In the genomic region with DNA sequence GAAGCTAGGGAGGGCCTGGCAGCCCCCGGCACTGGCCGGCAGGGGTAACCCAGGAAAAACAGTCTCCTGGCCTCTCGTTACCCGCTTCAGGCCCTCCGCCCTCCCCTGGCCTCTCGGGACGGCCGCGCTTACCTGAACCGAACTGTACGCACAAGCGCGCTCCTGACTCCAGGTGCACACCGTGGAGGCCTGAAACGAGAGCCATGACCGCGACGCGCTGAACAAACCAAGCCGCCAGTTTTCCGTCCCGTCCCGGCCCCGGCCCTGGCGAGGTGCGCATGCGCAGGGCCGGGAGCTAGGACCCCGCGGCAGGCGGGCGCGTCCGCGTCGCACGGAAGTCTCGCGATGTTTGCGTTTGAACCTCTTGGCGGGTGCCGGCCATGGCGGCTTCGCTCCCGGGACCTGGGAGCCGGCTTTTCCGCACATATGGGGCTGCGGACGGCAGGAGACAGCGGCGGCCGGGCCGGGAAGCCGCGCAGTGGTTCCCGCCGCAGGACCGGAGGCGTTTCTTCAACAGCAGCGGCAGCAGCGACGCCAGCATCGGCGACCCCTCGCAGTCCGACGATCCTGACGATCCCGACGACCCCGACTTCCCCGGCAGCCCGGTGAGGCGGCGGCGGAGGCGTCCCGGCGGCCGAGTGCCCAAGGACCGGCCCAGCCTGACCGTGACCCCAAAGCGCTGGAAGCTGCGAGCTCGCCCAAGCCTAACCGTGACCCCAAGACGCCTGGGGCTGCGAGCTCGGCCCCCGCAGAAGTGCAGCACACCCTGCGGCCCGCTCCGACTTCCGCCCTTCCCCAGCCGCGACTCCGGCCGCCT, we compare ENCODE assay signal across 8 cellular contexts. TPM values are rescaled to one million over a fixed set of nuclear protein-coding genes. Genes with fewer than 3 reads are reported as not detected.
DNase-seq lines count a peak whose midpoint lies in the region; ATAC-seq and TF ChIP-seq lines count a peak whose summit lies in the region.

TSS of gene HASPIN (plus strand) at position 348 of the 817 bp plus-strand sequence. CDS start at position 381, 33 bp downstream.

- no peaks in the 10 kb centered on the region; the same call in 1 of the 2 replicates for H3K9me3 ChIP-seq in AG04450 (ENCODE audit: control insufficient read depth, insufficient read depth, low read length)

- peak within 1 kb of the TSS; percentile 92 for H3K4me3 Mint-ChIP-seq in activated B cell treated with CpG ODN at 0.5 μM for 24 hours

- intact Hi-C loops in activated B cell treated with CpG ODN at 0.5 μM for 24 hours (cut with micrococcal nuclease), result loop anchor here (1.0 to 2.0 kb wide), 2 partner anchors 28 to 41 kb away; no protein-coding TSS in a partner anchor

- POLR2A ChIA-PET in AG04450 (lab: Yijun Ruan, JAX) (interaction anchor here (1.0 to 2.4 kb wide), 3 partner anchors 27 to 171 kb away, joined by 3 to 14 read pairs (median 3); partner anchors contain the start of genes EMC6, P2RX5 and TAX1BP3), activated B cell treated with CpG ODN at 0.5 μM for 24 hours (lab: Charles Lee) (interaction anchor here (0.8 to 5.7 kb wide), 13 partner anchors 9 to 122 kb away, joined by 3 to 112 read pairs (median 5); partner anchors contain the start of genes EMC6, NCBP3, P2RX5 and TAX1BP3)

- DNase-seq in AG04450 (ENCODE audit: low read depth, low spot score) (peak; percentile 62), NCI-H2196 treated with DMSO at 0.1 percent for 48 hours (lab: John Stamatoyannopoulos, UW; ENCODE audit: unreplicated experiment) (peak; percentile 34), activated B cell treated with CpG ODN at 0.5 μM for 24 hours (peak; percentile 91), cardiac fibroblast (ENCODE audit: low read depth in 2 of 2) (peak; percentile 91 to 92), iris pigment epithelial cell (ENCODE audit: low read depth) (peak; percentile 82)
- DNase-seq in stimulated activated CD4-positive, alpha-beta T cell treated with anti-CD3 and anti-CD28 coated beads, Interleukin-12 subunit alpha, Interleukin-12 subunit beta, amount 100 ng/mL, for 4 hours, result peak; percentile 92

- H3K4me3 ChIP-seq in AG04450 (ENCODE audit: low read depth, low read length) (peak within 1 kb of the TSS; percentile 94), cardiac fibroblast (replicated peaks in 1 of 2; ENCODE audit: low read depth in 2 of 2, low read length in 2 of 2) (peak within 1 kb of the TSS; percentile 88 to 92)

- ATAC-seq in GM18870 (IDR thresholded peaks at IDR 0.05; ENCODE audit: unreplicated experiment) (peak; percentile 77), HG03135 (IDR thresholded peaks at IDR 0.05; ENCODE audit: unreplicated experiment) (peak; percentile 86), activated B cell treated with CpG ODN at 0.5 μM for 24 hours (ENCODE audit: low read depth) (peak; percentile 73)

- no peaks in the 10 kb centered on the region for H3K9me3 Mint-ChIP-seq in activated B cell treated with CpG ODN at 0.5 μM for 24 hours

- CTCF ChIA-PET in AG04450 (lab: Charles Lee) (interaction anchor here (0.6 to 2.2 kb wide), 7 partner anchors 9 to 1309 kb away, joined by 3 to 18 read pairs (median 7); partner anchors contain the start of genes NCBP3 and P2RX5), activated B cell treated with CpG ODN at 0.5 μM for 24 hours (lab: Charles Lee) (interaction anchor here (0.6 to 2.4 kb wide), 7 partner anchors 8 to 41 kb away, joined by 3 to 10 read pairs (median 4); no protein-coding TSS in a partner anchor)

- H3K36me3 Mint-ChIP-seq in activated B cell treated with CpG ODN at 0.5 μM for 24 hours (ENCODE audit: low read depth), result peaks cover 35% of the 10 kb centered on the region

- no peaks in the 10 kb centered on the region for H3K27me3 ChIP-seq in AG04450 (ENCODE audit: control insufficient read depth, insufficient read depth, low read length)

- peaks cover 72% of the 10 kb centered on the region for H3K4me1 Mint-ChIP-seq in activated B cell treated with CpG ODN at 0.5 μM for 24 hours

- peak; percentile 34 for TF ChIP-seq CTCF in AG04450 (IDR thresholded peaks at IDR 0.05; ENCODE audit: low read depth, low read length)
- TF ChIP-seq CTCF in activated B cell treated with CpG ODN at 0.5 μM for 24 hours (IDR thresholded peaks at IDR 0.05), result no peak
- peak; percentile 50 for TF ChIP-seq CTCF in cardiac fibroblast (IDR thresholded peaks at IDR 0.05; ENCODE audit: low read depth, low read length)

- peak within 1 kb of the TSS; percentile 57 for H3K27ac ChIP-seq in AG04450 (ENCODE audit: low read depth, low read length)

- no peaks in the 10 kb centered on the region for H3K27me3 Mint-ChIP-seq in activated B cell treated with CpG ODN at 0.5 μM for 24 hours

- H3K27ac Mint-ChIP-seq in activated B cell treated with CpG ODN at 0.5 μM for 24 hours, result peak within 1 kb of the TSS; percentile 85

RNA-seq across cellular contexts. Expression of gene HASPIN, which starts in this region (rescaled TPM):
- polyA plus RNA-seq in AG04450 (2011; rRNA removed), result 1.3 and 1.6 TPM in 2 replicates
- 2.3 and 3.3 TPM in 2 replicates for polyA minus RNA-seq in AG04450 (2011; rRNA and poly(A)+ RNA removed)
- total RNA-seq in activated B cell treated with CpG ODN at 0.5 μM for 24 hours, result 6.4 and 6.7 TPM in 2 replicates

Comparison
In these comparisons a context has a peak if more than half of its experiments do, and no peak if none do; other contexts are left out.
1. Peak in every context shown above with its lines: DNase-seq, ATAC-seq, H3K4me3 ChIP-seq and H3K27ac ChIP-seq.
2. DNase-seq: peak in every context shown above with its lines; median percentile 92 in stimulated activated CD4-positive, alpha-beta T cell treated with anti-CD3 and anti-CD28 coated beads, Interleukin-12 subunit alpha, Interleukin-12 subunit beta, amount 100 ng/mL, for 4 hours; 92 in cardiac fibroblast; 91 in activated B cell treated with CpG ODN at 0.5 μM for 24 hours; 82 in iris pigment epithelial cell; 62 in AG04450; 34 in NCI-H2196 treated with DMSO at 0.1 percent for 48 hours.